Comparison of ENCODE assay signal across 5 cellular contexts in genomic region chr14:35666429-35667043, GRCh38.
"Had no signal": no experiment of that assay in that cellular context is flagged by ENCODE, and none has a peak within 500 bp of the region (broad histone marks: within the 10 kb centered on the region; RNA-seq: fewer than 3 reads in every experiment).

No MANE protein-coding gene starts in this region.

- H3K9me3 Mint-ChIP-seq: GM23338, H9, IgD-negative memory B cell had no signal

- H3K27ac Mint-ChIP-seq: GM23338, H9, IgD-negative memory B cell had no signal

- ATAC-seq: GM23338 had no signal

- DNase-seq: H9, HCEC 1CT, KBM-7 had no signal

- H3K4me1 Mint-ChIP-seq: GM23338, H9, IgD-negative memory B cell had no signal

- H3K27me3 Mint-ChIP-seq: IgD-negative memory B cell had no signal

- H3K4me3 Mint-ChIP-seq: GM23338, H9, IgD-negative memory B cell had no signal
